21 cellular contexts compared by ENCODE assay signal in genomic region chr19:48396010-48396870, GRCh38. TPM values are rescaled to one million over a fixed set of nuclear protein-coding genes. Genes with fewer than 3 reads are reported as not detected.
A peak's percentile ranks its signal among the peaks of the same experiment; 100 is the strongest.
DNase-seq lines count a peak whose midpoint lies in the region; ATAC-seq and TF ChIP-seq lines count a peak whose summit lies in the region.
"Had no signal": no experiment of that assay in that cellular context is flagged by ENCODE, and none has a peak within 500 bp of the region (broad histone marks: within the 10 kb centered on the region; RNA-seq: fewer than 3 reads in every experiment).

No MANE protein-coding gene starts in this region.

- peaks cover 2% of the 10 kb centered on the region for H3K79me2 ChIP-seq in OCI-LY3 (ENCODE audit: low read length)

- H3K4me2 ChIP-seq in OCI-LY3 (ENCODE audit: low read length), result peak overlapping the region; percentile 100; the same call in 1 of the 2 replicates

- no peaks in the 10 kb centered on the region for H3K36me3 ChIP-seq in H7 (replicated peaks; ENCODE audit: control insufficient read depth, insufficient read depth, low read length)
- no peaks in the 10 kb centered on the region for H3K36me3 ChIP-seq in OCI-LY3 (replicated peaks; ENCODE audit: low read depth, low read length)
- no peaks in the 10 kb centered on the region for H3K36me3 ChIP-seq in endodermal cell (ENCODE audit: control insufficient read depth, insufficient read depth, low read length)
- H3K36me3 ChIP-seq: breast epithelium, esophagus squamous epithelium, sigmoid colon, thoracic aorta had no signal

- H3K27me3 Mint-ChIP-seq in endodermal cell (ENCODE audit: insufficient read depth), result peaks cover 63% of the 10 kb centered on the region

- peaks cover 11% of the 10 kb centered on the region for H3K4me1 Mint-ChIP-seq in endodermal cell

- no peaks in the 10 kb centered on the region for H3K9me3 Mint-ChIP-seq in endodermal cell

- no peaks in the 10 kb centered on the region for H4K20me1 ChIP-seq in OCI-LY3 (ENCODE audit: insufficient read depth, low read length)

- H3K4me1 ChIP-seq in OCI-LY3 (ENCODE audit: low read length) (peaks cover 34% of the 10 kb centered on the region), endodermal cell (ENCODE audit: control insufficient read depth, insufficient read depth, low read length) (no peaks in the 10 kb centered on the region)

- ATAC-seq in GM19463 (IDR thresholded peaks at IDR 0.05; ENCODE audit: unreplicated experiment), result no peak

- no peaks in the 10 kb centered on the region for H3K9me3 ChIP-seq in OCI-LY3 (ENCODE audit: insufficient read depth, low read length)
- H3K9me3 ChIP-seq in endodermal cell (ENCODE audit: control insufficient read depth, low read length), result no peaks in the 10 kb centered on the region
- H3K9me3 ChIP-seq: breast epithelium, esophagus squamous epithelium, sigmoid colon, thoracic aorta had no signal

- H3K4me3 ChIP-seq in H7 (ENCODE audit: insufficient read depth, low read depth, low read length), result no peak overlapping the region; the same call in 1 of the 2 replicates
- peak overlapping the region; percentile 88; the same call in 1 of the 2 replicates for H3K4me3 ChIP-seq in OCI-LY3 (ENCODE audit: low read length)
- H3K4me3 ChIP-seq in endodermal cell (ENCODE audit: low read length), result no peak overlapping the region
- H3K4me3 ChIP-seq: esophagus squamous epithelium, sigmoid colon, thoracic aorta had no signal

- H3K27ac Mint-ChIP-seq in endodermal cell, result no peak overlapping the region
- H3K27ac Mint-ChIP-seq: activated naive CD8-positive, alpha-beta T cell; memory B cell had no signal

- TF ChIP-seq CTCF in OCI-LY3 (IDR thresholded peaks at IDR 0.05; ENCODE audit: low read depth, low read length) (no peak), endodermal cell (conservative IDR thresholded peaks at IDR 0.05) (no peak)

- H3K36me3 Mint-ChIP-seq in endodermal cell (ENCODE audit: low read depth), result no peaks in the 10 kb centered on the region
- H3K36me3 Mint-ChIP-seq: activated naive CD8-positive, alpha-beta T cell had no signal

- no peak overlapping the region for H3K9ac ChIP-seq in OCI-LY3 (ENCODE audit: low read length)
- no peak overlapping the region for H3K9ac ChIP-seq in endodermal cell (ENCODE audit: extremely low read depth, low read length, poor library complexity, severe bottlenecking)
- H3K9ac ChIP-seq: KMS-11 had no signal

- DNase-seq in H7 (peak; percentile 74), endodermal cell (no peak), retina (peak; percentile 53), amniotic stem cell (lab: John Stamatoyannopoulos, UW) (no peak), NCI-H2171 treated with DMSO at 0.1 percent for 48 hours (lab: John Stamatoyannopoulos, UW) (no peak)
- DNase-seq: activated CD4-positive, alpha-beta T cell treated with anti-CD3 and anti-CD28 coated beads for 48 hours; activated T-cell treated with anti-CD3 and anti-CD28 coated beads for 4 hours; dorsolateral prefrontal cortex; esophagus squamous epithelium; NCI-H446; nucleus accumbens; sigmoid colon; stimulated activated CD4-positive, alpha-beta T cell treated with anti-CD3 and anti-CD28 coated beads, Interleukin-4, amount 100 ng/mL, for 24 hours had no signal

- H3K27me3 ChIP-seq in H7 (ENCODE audit: control insufficient read depth, insufficient read depth, low read length), result peaks cover 53% of the 10 kb centered on the region
- H3K27me3 ChIP-seq in OCI-LY3 (ENCODE audit: low read depth, low read length), result peaks cover 44% of the 10 kb centered on the region
- H3K27me3 ChIP-seq in endodermal cell (ENCODE audit: control insufficient read depth, insufficient read depth, low read length, poor library complexity, severe bottlenecking), result peaks cover 44% of the 10 kb centered on the region

- H3K4me3 Mint-ChIP-seq in endodermal cell, result no peak overlapping the region

- no peak overlapping the region for H2AFZ ChIP-seq in OCI-LY3 (ENCODE audit: low read depth, low read length)

- H3K27ac ChIP-seq in OCI-LY3 (ENCODE audit: low read length), result no peak overlapping the region
- H3K27ac ChIP-seq in endodermal cell (ENCODE audit: low read depth, low read length), result peak overlapping the region; percentile 44
- H3K27ac ChIP-seq: breast epithelium, esophagus squamous epithelium, KMS-11, sigmoid colon had no signal

- WGBS in endodermal cell (ENCODE audit: insufficient coverage in 1 of 2, insufficient read length in 1 of 2), 2 experiments, result 78% methylated on average over 6 to 24 of the region's 24 CpGs

RNA-seq across cellular contexts. Expression of gene GRIN2D, which starts 2.8 kb away (rescaled TPM):
- 4.4 and 4.8 TPM in 2 replicates for total RNA-seq in H7 (2014; rRNA removed; shearing (Covaris generic))
- 1 to 10 TPM in 1 of 2 donors, under 1 TPM in 1; 0.77 to 1.2 TPM for total RNA-seq in endodermal cell
- polyA plus RNA-seq in endodermal cell (2013, experiment 1 of 2), result 10.1 TPM
- polyA plus RNA-seq in endodermal cell (2013, experiment 2 of 2), result 9.3 TPM

RNA-seq across cellular contexts. Expression of gene KDELR1, which starts 4.9 kb away (rescaled TPM):
- total RNA-seq in H7 (2014; rRNA removed; shearing (Covaris generic)), result 110 and 111 TPM in 2 replicates
- 100 to 1,000 TPM; 227 to 285 TPM for total RNA-seq in endodermal cell
- polyA plus RNA-seq in endodermal cell (2013, experiment 1 of 2), result 254 TPM
- polyA plus RNA-seq in endodermal cell (2013, experiment 2 of 2), result 229 TPM

RNA-seq across cellular contexts. Expression of gene SYNGR4, which starts 32.1 kb away (rescaled TPM):
- not detected in 2 replicates for total RNA-seq in H7 (2014; rRNA removed; shearing (Covaris generic))
- total RNA-seq in endodermal cell, result not detected
- polyA plus RNA-seq in endodermal cell (2013, experiment 1 of 2), result 0.96 TPM
- polyA plus RNA-seq in endodermal cell (2013, experiment 2 of 2), result not detected
- total RNA-seq: breast epithelium, esophagus squamous epithelium, sigmoid colon, thoracic aorta had no signal
- polyA plus RNA-seq: BJ had no signal

RNA-seq across cellular contexts. Expression of gene TMEM143, which starts 32.5 kb away (rescaled TPM):
- total RNA-seq in H7 (2014; rRNA removed; shearing (Covaris generic)), result 11.5 and 17.4 TPM in 2 replicates
- 10 to 100 TPM; 13.9 to 19.1 TPM for total RNA-seq in endodermal cell
- 12.9 TPM for polyA plus RNA-seq in endodermal cell (2013, experiment 1 of 2)
- 11.9 TPM for polyA plus RNA-seq in endodermal cell (2013, experiment 2 of 2)

RNA-seq across cellular contexts. Expression of gene GRWD1, which starts 49.5 kb away (rescaled TPM):
- total RNA-seq in H7 (2014; rRNA removed; shearing (Covaris generic)), result 80.6 and 97.8 TPM in 2 replicates
- total RNA-seq in endodermal cell, result 10 to 100 TPM; 36.6 to 39.2 TPM
- polyA plus RNA-seq in endodermal cell (2013, experiment 1 of 2), result 15.0 TPM
- polyA plus RNA-seq in endodermal cell (2013, experiment 2 of 2), result 15.6 TPM

Comparison
In these comparisons a context has a peak if more than half of its experiments do, and no peak if none do; other contexts are left out.
1. DNase-seq: peak in H7 (single experiment) and retina (single experiment); none in endodermal cell (single experiment), amniotic stem cell (single experiment) and NCI-H2171 treated with DMSO at 0.1 percent for 48 hours (single experiment).